In genomic region chr19:45439190-45439568, GRCh38 we compare ENCODE assay signal across 8 cellular contexts. TPM values are rescaled to one million over a fixed set of nuclear protein-coding genes. Genes with fewer than 3 reads are reported as not detected.
DNase-seq lines count a peak whose midpoint lies in the region; ATAC-seq and TF ChIP-seq lines count a peak whose summit lies in the region.

No MANE protein-coding gene starts in this region.

- DNase-seq in lower leg skin (ENCODE audit: low spot score in 2 of 2) (no peak), GM10266 (ENCODE audit: extremely low spot score) (no peak)

- H3K4me1 Mint-ChIP-seq in stimulated activated memory B cell treated with anti-CD40 and anti-IgM and Interleukin-4, amounts not matched to agents 10 μg/mL and 1 μg/mL and 100 μg/mL, for 72 hours = peaks cover 26% of the 10 kb centered on the region

- H3K27me3 Mint-ChIP-seq in stimulated activated memory B cell treated with anti-CD40 and anti-IgM and Interleukin-4, amounts not matched to agents 10 μg/mL and 1 μg/mL and 100 μg/mL, for 72 hours = no peaks in the 10 kb centered on the region

- H3K4me1 ChIP-seq in HEK293 (ENCODE audit: control insufficient read depth, insufficient read depth, low read length) (0 out of 2 replicates have a peak, but pooled peaks cover 4% of the 10 kb centered on the region), gastroesophageal sphincter (peaks cover 0 to 33% (median 8%) of the 10 kb centered on the region in 3 donors)

- TF ChIP-seq EP300 in gastroesophageal sphincter (IDR thresholded peaks at IDR 0.05) = no peak

- WGBS in gastroesophageal sphincter (ENCODE audit: low coverage in 1 of 2), 2 donors = 26 to 27% methylated on average over 7 to 10 of the region's 10 CpGs
- 35 to 40% methylated on average over 10 of the region's 10 CpGs for WGBS in lower leg skin, 2 donors

- no peaks in the 10 kb centered on the region for H3K27me3 ChIP-seq in gastroesophageal sphincter

- POLR2A ChIA-PET in HEK293 (lab: Yijun Ruan, JAX) = interaction anchor here (0.5 to 1.5 kb wide), 11 partner anchors 29 to 1693 kb away, joined by 3 to 41 read pairs (median 5); partner anchors contain the start of gene FOSB

- H3K36me3 ChIP-seq in HEK293 (ENCODE audit: control insufficient read depth in 2 of 2, insufficient read depth in 1 of 2, low read length in 2 of 2) (no peaks in the 10 kb centered on the region), gastroesophageal sphincter (no peaks in the 10 kb centered on the region)

- peak overlapping the region; percentile 79 for H3K4me3 Mint-ChIP-seq in stimulated activated memory B cell treated with anti-CD40 and anti-IgM and Interleukin-4, amounts not matched to agents 10 μg/mL and 1 μg/mL and 100 μg/mL, for 72 hours

- H3K27ac ChIP-seq in HEK293 (ENCODE audit: extremely low read depth, low read depth, low read length) = no peak overlapping the region
- peak overlapping the region in 3 of 4 donors; percentile 94 to 99 (median 97) for H3K27ac ChIP-seq in gastroesophageal sphincter

- TF ChIP-seq CTCF in HEK293 (tag by site-specific recombination; IDR thresholded peaks at IDR 0.05) = no peak
- no peak for TF ChIP-seq CTCF in WI38 (IDR thresholded peaks at IDR 0.05; ENCODE audit: low read depth, low read length)
- TF ChIP-seq CTCF in gastroesophageal sphincter (IDR thresholded peaks at IDR 0.05) = no peak
- no peak for TF ChIP-seq CTCF in lower leg skin (IDR thresholded peaks at IDR 0.05)
- TF ChIP-seq CTCF in GM10266 (IDR thresholded peaks at IDR 0.05; ENCODE audit: control insufficient read depth, insufficient read depth, low read depth, missing control alignments) = no peak

- CTCF ChIA-PET in HEK293 (lab: Yijun Ruan, JAX) = interaction anchor here (0.7 to 5.9 kb wide), 40 partner anchors 8 to 1069 kb away, joined by 3 to 295 read pairs (median 6); partner anchors contain the start of genes FOSB and PPP1R13L

- H3K9me3 ChIP-seq in HEK293 (ENCODE audit: control insufficient read depth, insufficient read depth, low read depth, low read length) (no peaks in the 10 kb centered on the region), gastroesophageal sphincter (no peaks in the 10 kb centered on the region)

- ATAC-seq in gastroesophageal sphincter (no peak), HG03432 (IDR thresholded peaks at IDR 0.05; ENCODE audit: unreplicated experiment) (no peak), HG02884 (IDR thresholded peaks at IDR 0.05; ENCODE audit: unreplicated experiment) (no peak)
- no peak for ATAC-seq in stimulated activated memory B cell treated with anti-CD40 and anti-IgM and Interleukin-4, amounts not matched to agents 10 μg/mL and 1 μg/mL and 100 μg/mL, for 72 hours

- no peak for TF ChIP-seq POLR2A in gastroesophageal sphincter (IDR thresholded peaks at IDR 0.05)
- TF ChIP-seq POLR2A in lower leg skin (IDR thresholded peaks at IDR 0.05) = no peak

- peak overlapping the region; percentile 62 for H3K27ac Mint-ChIP-seq in stimulated activated memory B cell treated with anti-CD40 and anti-IgM and Interleukin-4, amounts not matched to agents 10 μg/mL and 1 μg/mL and 100 μg/mL, for 72 hours

- H3K9me3 Mint-ChIP-seq in stimulated activated memory B cell treated with anti-CD40 and anti-IgM and Interleukin-4, amounts not matched to agents 10 μg/mL and 1 μg/mL and 100 μg/mL, for 72 hours = no peaks in the 10 kb centered on the region

- H3K36me3 Mint-ChIP-seq in stimulated activated memory B cell treated with anti-CD40 and anti-IgM and Interleukin-4, amounts not matched to agents 10 μg/mL and 1 μg/mL and 100 μg/mL, for 72 hours = no peaks in the 10 kb centered on the region

- H3K4me3 ChIP-seq in HEK293 (ENCODE audit: low read depth, low read length) (no peak overlapping the region), WI38 (ENCODE audit: low read depth, low read length) (peak overlapping the region; percentile 63), gastroesophageal sphincter (peak overlapping the region; percentile 43 to 82), lower leg skin (ENCODE audit: low read depth, poor library complexity, severe bottlenecking) (no peak overlapping the region)

- intact Hi-C loops in lower leg skin (cut with DNase I; ENCODE audit: low total_unique reads) = no loop called here

TF ChIP-seq in HEK293, 187 proteins besides CTCF, POLR2A, EP300 and RAD21:
- TF ChIP-seq ZNF121 (tag by site-specific recombination; IDR thresholded peaks at IDR 0.05) (peak; percentile 78), REPIN1 (tag by site-specific recombination; IDR thresholded peaks at IDR 0.05; ENCODE audit: low read depth) (peak; percentile 89), ZNF350 (tag by site-specific recombination; IDR thresholded peaks at IDR 0.05) (no peak)

RNA-seq across cellular contexts. Expression of gene ERCC1, which starts 15.5 kb away (rescaled TPM):
- 10 to 100 TPM; 52.7 to 84.6 (median 68.4) TPM for total RNA-seq in gastroesophageal sphincter
- 100 to 1,000 TPM in 1 of 4 donors, 10 to 100 TPM in 3; 57.7 to 111 (median 76.5) TPM for total RNA-seq in lower leg skin

RNA-seq across cellular contexts. Expression of gene FOSB, which starts 28.6 kb away (rescaled TPM):
- total RNA-seq in gastroesophageal sphincter (10 to 100 TPM in 2 of 4 donors, 1 to 10 TPM in 2; 1.9 to 38.0 (median 15.6) TPM), lower leg skin (10 to 100 TPM in 2 of 4 donors, 1 to 10 TPM in 2; 5.9 to 18.2 (median 11.2) TPM)

RNA-seq across cellular contexts. Expression of gene POLR1G, which starts 32.7 kb away (rescaled TPM):
- total RNA-seq in gastroesophageal sphincter = 10 to 100 TPM in 1 of 4 donors, 1 to 10 TPM in 3; 1.7 to 10.7 (median 5.8) TPM
- 1 to 10 TPM; 4.0 to 8.1 (median 5.6) TPM for total RNA-seq in lower leg skin

RNA-seq across cellular contexts. Expression of gene PPP1R13L, which starts 34.3 kb away (rescaled TPM):
- total RNA-seq in gastroesophageal sphincter = 10 to 100 TPM in 1 of 4 donors, 1 to 10 TPM in 3; 5.5 to 15.5 (median 9.3) TPM
- total RNA-seq in lower leg skin = 100 to 1,000 TPM; 257 to 851 (median 501) TPM

RNA-seq across cellular contexts. Expression of gene RTN2, which starts 57.7 kb away (rescaled TPM):
- total RNA-seq in gastroesophageal sphincter = 10 to 100 TPM; 11.0 to 19.6 (median 15.3) TPM
- 10 to 100 TPM in 1 of 4 donors, 1 to 10 TPM in 3; 6.4 to 11.6 (median 9.0) TPM for total RNA-seq in lower leg skin

Comparison
In these comparisons a context has a peak if more than half of its experiments do, and no peak if none do; other contexts are left out.
1. H3K4me3 ChIP-seq: peak in WI38 (single experiment) and gastroesophageal sphincter (2 of 2); none in HEK293 (single experiment) and lower leg skin (single experiment).